Comparison of ENCODE assay signal across 1 cellular context in genomic region chr10:102853944-102854694, GRCh38.
TF ChIP-seq lines count a peak whose summit lies in the region.

A gene with protein sequence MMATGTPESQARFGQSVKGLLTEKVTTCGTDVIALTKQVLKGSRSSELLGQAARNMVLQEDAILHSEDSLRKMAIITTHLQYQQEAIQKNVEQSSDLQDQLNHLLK (plus strand): TSS chr10:102854259. CDS start chr10:102854287, 28 bp downstream.

TF ChIP-seq in HCT116, 20 proteins besides CTCF, POLR2A, EP300 and RAD21 (continued from another document):
- no peak for TF ChIP-seq REST (IDR thresholded peaks at IDR 0.05; ENCODE audit: low read depth)
- TF ChIP-seq SP1 (IDR thresholded peaks at IDR 0.05; ENCODE audit: low read depth) = peak; percentile 93
- TF ChIP-seq JUND (IDR thresholded peaks at IDR 0.05) = no peak
- peak; percentile 73 for TF ChIP-seq POLR2AphosphoS5 (IDR thresholded peaks at IDR 0.05; ENCODE audit: low read depth, low read length)
- peak; percentile 96 for TF ChIP-seq YY1 (IDR thresholded peaks at IDR 0.05; ENCODE audit: extremely low read depth, insufficient replicate concordance, low read depth, low read length)
- peak; percentile 84; the same call in 1 of the 2 replicates for TF ChIP-seq ZFX (IDR thresholded peaks at IDR 0.05)
TF ChIP-seq in HCT116: peak in this region for 8.
